In genomic region chr1:30028283-30028682, GRCh38 we compare ENCODE assay signal across 27 cellular contexts.
"Had no signal": no experiment of that assay in that cellular context is flagged by ENCODE, and none has a peak within 500 bp of the region (broad histone marks: within the 10 kb centered on the region; RNA-seq: fewer than 3 reads in every experiment).

No MANE protein-coding gene starts in this region.

- DNase-seq: hypothalamus; immature natural killer cell; kidney; left colon; left ventricle myocardium inferior; mesendoderm; midbrain; mucosa of descending colon; naive thymus-derived CD4-positive, alpha-beta T cell; ovary; right lobe of liver; stimulated activated CD4-positive, alpha-beta T cell treated with anti-CD3 and anti-CD28 coated beads, Interleukin-1b, Interleukin-23, amount 100 ng/mL, for 48 hours; stimulated activated CD4-positive, alpha-beta T cell treated with anti-CD3 and anti-CD28 coated beads, Interleukin-2, amount 100 ng/mL, for 48 hours; stimulated activated CD4-positive, alpha-beta T cell treated with anti-CD3 and anti-CD28 coated beads, Interleukin-4, amount 100 ng/mL, for 4 hours; stimulated activated CD8-positive, alpha-beta memory T cell treated with anti-CD3 and anti-CD28 coated beads, Interleukin-4, amount 100 ng/mL, for 48 hours; stimulated activated naive CD4-positive, alpha-beta T cell treated with Interleukin-2 at 50 U/mL for 16 hours; stomach; testis; thyroid gland; trophoblast cell had no signal

- H3K27me3 ChIP-seq: ovary, right atrium auricular region, right lobe of liver, testis, thyroid gland, vagina had no signal

- H3K27ac Mint-ChIP-seq: immature natural killer cell; naive thymus-derived CD4-positive, alpha-beta T cell; natural killer cell treated with Interleukin-12 subunit alpha and Interleukin-12 subunit beta and Interleukin-15 and Interleukin-18, amount 100 ng/mL, for 72 hours; progenitor cell of endocrine pancreas; stimulated activated memory B cell treated with anti-CD40 and anti-IgM and Interleukin-4, amounts not matched to agents 10 μg/mL and 1 μg/mL and 100 μg/mL, for 72 hours had no signal

- H3K9me3 ChIP-seq: ovary, right lobe of liver, testis, thyroid gland, vagina had no signal

- H3K36me3 ChIP-seq: left ventricle myocardium inferior, ovary, right atrium auricular region, right lobe of liver, stomach, thyroid gland, vagina had no signal

- H3K4me1 Mint-ChIP-seq: immature natural killer cell; naive thymus-derived CD4-positive, alpha-beta T cell; stimulated activated memory B cell treated with anti-CD40 and anti-IgM and Interleukin-4, amounts not matched to agents 10 μg/mL and 1 μg/mL and 100 μg/mL, for 72 hours had no signal

- H3K4me3 ChIP-seq: left ventricle myocardium inferior, lung, mucosa of descending colon, ovary, right atrium auricular region, right lobe of liver, smooth muscle cell, stomach, testis, thyroid gland, vagina had no signal

- H3K27me3 Mint-ChIP-seq: progenitor cell of endocrine pancreas had no signal

- H3K4me3 Mint-ChIP-seq: immature natural killer cell; naive thymus-derived CD4-positive, alpha-beta T cell; natural killer cell treated with Interleukin-12 subunit alpha and Interleukin-12 subunit beta and Interleukin-15 and Interleukin-18, amount 100 ng/mL, for 72 hours; stimulated activated memory B cell treated with anti-CD40 and anti-IgM and Interleukin-4, amounts not matched to agents 10 μg/mL and 1 μg/mL and 100 μg/mL, for 72 hours had no signal

- H3K36me3 Mint-ChIP-seq: naive thymus-derived CD4-positive, alpha-beta T cell; stimulated activated memory B cell treated with anti-CD40 and anti-IgM and Interleukin-4, amounts not matched to agents 10 μg/mL and 1 μg/mL and 100 μg/mL, for 72 hours had no signal

- H3K4me2 ChIP-seq: smooth muscle cell had no signal

- H3K4me1 ChIP-seq: left ventricle myocardium inferior, right atrium auricular region, right lobe of liver, stomach, testis, thyroid gland, vagina had no signal

- ATAC-seq: left colon; mucosa of descending colon; naive thymus-derived CD4-positive, alpha-beta T cell; right lobe of liver; stimulated activated memory B cell treated with anti-CD40 and anti-IgM and Interleukin-4, amounts not matched to agents 10 μg/mL and 1 μg/mL and 100 μg/mL, for 72 hours had no signal

- H3K27ac ChIP-seq: left ventricle myocardium inferior, ovary, right atrium auricular region, right lobe of liver, stomach, testis, thyroid gland, vagina had no signal
